16 cellular contexts compared by ENCODE assay signal in the genomic region with DNA sequence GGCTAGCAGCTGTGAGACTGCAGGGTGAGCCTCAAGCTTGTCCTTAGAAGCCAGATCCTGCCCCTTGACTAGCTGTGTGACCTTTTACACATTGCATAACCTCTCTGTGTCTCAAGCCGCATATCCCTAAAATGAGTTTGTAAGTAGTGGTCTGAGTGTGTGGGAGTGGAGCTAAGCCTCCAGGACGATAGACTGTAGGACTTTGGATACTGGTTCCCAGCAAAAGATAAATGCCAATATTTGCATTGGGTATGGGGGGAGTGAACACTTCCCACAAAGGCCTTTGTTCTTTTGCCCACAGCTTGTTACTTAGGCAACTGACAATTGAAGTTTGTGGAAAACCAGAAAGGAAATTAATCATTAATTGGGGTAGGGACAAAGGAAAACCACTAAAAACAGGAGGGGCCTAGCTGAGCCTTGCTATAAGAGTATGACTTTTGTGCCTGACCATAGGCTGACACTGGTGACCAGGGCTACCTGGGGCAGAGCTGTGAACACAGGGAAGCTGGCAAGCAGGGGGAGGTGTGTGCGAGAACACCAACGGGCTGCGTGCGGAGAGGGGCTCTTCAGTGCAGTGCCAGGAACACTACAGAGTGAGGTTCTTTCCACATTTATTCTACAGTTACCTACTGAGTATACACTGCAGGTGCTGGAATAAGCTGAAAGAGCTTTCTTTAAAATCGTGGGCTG.
A peak's percentile ranks its signal among the peaks of the same experiment; 100 is the strongest.
DNase-seq lines count a peak whose midpoint lies in the region; ATAC-seq and TF ChIP-seq lines count a peak whose summit lies in the region.
"Had no signal": no experiment of that assay in that cellular context is flagged by ENCODE, and none has a peak within 500 bp of the region (broad histone marks: within the 10 kb centered on the region; RNA-seq: fewer than 3 reads in every experiment).

No MANE protein-coding gene starts in this region.

- H3K9ac ChIP-seq in duodenal mucosa (ENCODE audit: low read depth in 1 of 2, low read length in 2 of 2) (peak overlapping the region in 1 of 2 donors; percentile 33), neural progenitor cell (no peak overlapping the region)

- H3K4me3 ChIP-seq in duodenal mucosa (ENCODE audit: low read depth in 1 of 2, low read length in 2 of 2) (peak overlapping the region in 1 of 2 donors; percentile 13), neural progenitor cell (no peak overlapping the region)
- H3K4me3 ChIP-seq: adrenal gland, coronary artery had no signal

- H3K4me2 ChIP-seq in neural progenitor cell = no peak overlapping the region

- no peaks in the 10 kb centered on the region for H3F3A ChIP-seq in neural progenitor cell (ENCODE audit: low read depth)

- H3K27me3 ChIP-seq in duodenal mucosa (ENCODE audit: control insufficient read depth in 1 of 2, insufficient read depth in 2 of 2, low read length in 2 of 2) = no peaks in the 10 kb centered on the region
- H3K27me3 ChIP-seq in neural progenitor cell = no peaks in the 10 kb centered on the region

- no peaks in the 10 kb centered on the region for H3K9me3 Mint-ChIP-seq in neural progenitor cell
- H3K9me3 Mint-ChIP-seq in activated T-helper 17 cell treated with anti-CD3 and anti-CD28 coated beads, Interleukin-2, amount 50 U/mL, for 72 hours = peaks cover 4% of the 10 kb centered on the region

- H3K4me1 ChIP-seq in duodenal mucosa (ENCODE audit: control insufficient read depth in 1 of 2, insufficient read depth in 2 of 2, low read length in 2 of 2) = peaks cover 38 to 43% of the 10 kb centered on the region in 2 donors
- peaks cover 5% of the 10 kb centered on the region for H3K4me1 ChIP-seq in neural progenitor cell
- H3K4me1 ChIP-seq: adrenal gland had no signal

- peaks cover 4% of the 10 kb centered on the region for H3K27me3 Mint-ChIP-seq in neural progenitor cell (ENCODE audit: insufficient read depth, low read depth)
- peaks cover 21% of the 10 kb centered on the region for H3K27me3 Mint-ChIP-seq in activated T-helper 17 cell treated with anti-CD3 and anti-CD28 coated beads, Interleukin-2, amount 50 U/mL, for 72 hours

- H2AFZ ChIP-seq in neural progenitor cell (replicated peaks) = peak overlapping the region; percentile 57

- no peaks in the 10 kb centered on the region for H3K79me2 ChIP-seq in neural progenitor cell (ENCODE audit: low read depth)

- no peaks in the 10 kb centered on the region for H3K36me3 ChIP-seq in duodenal mucosa (ENCODE audit: control insufficient read depth in 1 of 2, insufficient read depth in 2 of 2, low read length in 2 of 2)
- H3K36me3 ChIP-seq in neural progenitor cell = no peaks in the 10 kb centered on the region
- H3K36me3 ChIP-seq: adrenal gland had no signal

- no peaks in the 10 kb centered on the region for H3K36me3 Mint-ChIP-seq in neural progenitor cell
- H3K36me3 Mint-ChIP-seq in activated T-helper 17 cell treated with anti-CD3 and anti-CD28 coated beads, Interleukin-2, amount 50 U/mL, for 72 hours (ENCODE audit: low read depth) = no peaks in the 10 kb centered on the region
- H3K36me3 Mint-ChIP-seq: stimulated activated naive B cell treated with anti-CD40 and anti-IgM and Interleukin-4, amounts not matched to agents 10 μg/mL and 1 μg/mL and 100 μg/mL, for 72 hours had no signal

- H3K27ac ChIP-seq in duodenal mucosa (ENCODE audit: low read depth, low read length) = peak overlapping the region; percentile 33
- H3K27ac ChIP-seq in neural progenitor cell = no peak overlapping the region
- H3K27ac ChIP-seq: adrenal gland, coronary artery, HL-60 had no signal

- no peak for DNase-seq in neural progenitor cell (ENCODE audit: low spot score)
- no peak for DNase-seq in stimulated activated CD8-positive, alpha-beta memory T cell treated with anti-CD3 and anti-CD28 coated beads, Interleukin-4, amount 100 ng/mL, for 48 hours
- DNase-seq in activated CD4-positive, CD25-positive, alpha-beta regulatory T cell (lab: John Stamatoyannopoulos, UW) = no peak
- DNase-seq: activated CD8-positive, alpha-beta memory T cell treated with anti-CD3 and anti-CD28 coated beads, Interleukin-2, amount 50 U/mL, for 48 hours; adrenal gland; NCI-H1092; occipital lobe; stimulated activated naive B cell treated with anti-CD40 and anti-IgM and Interleukin-4, amounts not matched to agents 10 μg/mL and 1 μg/mL and 100 μg/mL, for 72 hours had no signal

- no peak overlapping the region for H3K4me3 Mint-ChIP-seq in neural progenitor cell
- H3K4me3 Mint-ChIP-seq in activated T-helper 17 cell treated with anti-CD3 and anti-CD28 coated beads, Interleukin-2, amount 50 U/mL, for 72 hours = no peak overlapping the region
- H3K4me3 Mint-ChIP-seq: B cell; stimulated activated naive B cell treated with anti-CD40 and anti-IgM and Interleukin-4, amounts not matched to agents 10 μg/mL and 1 μg/mL and 100 μg/mL, for 72 hours had no signal

- H3K27ac Mint-ChIP-seq in neural progenitor cell = no peak overlapping the region
- H3K27ac Mint-ChIP-seq in activated T-helper 17 cell treated with anti-CD3 and anti-CD28 coated beads, Interleukin-2, amount 50 U/mL, for 72 hours = no peak overlapping the region
- H3K27ac Mint-ChIP-seq: B cell; stimulated activated naive B cell treated with anti-CD40 and anti-IgM and Interleukin-4, amounts not matched to agents 10 μg/mL and 1 μg/mL and 100 μg/mL, for 72 hours had no signal

- no peaks in the 10 kb centered on the region for H3K4me1 Mint-ChIP-seq in neural progenitor cell
- H3K4me1 Mint-ChIP-seq in activated T-helper 17 cell treated with anti-CD3 and anti-CD28 coated beads, Interleukin-2, amount 50 U/mL, for 72 hours = no peaks in the 10 kb centered on the region
- H3K4me1 Mint-ChIP-seq: B cell had no signal

- no peaks in the 10 kb centered on the region for H4K20me1 ChIP-seq in neural progenitor cell (ENCODE audit: low read depth)

- no peak for TF ChIP-seq CTCF in neural progenitor cell (IDR thresholded peaks at IDR 0.05)

- ATAC-seq in GM18870 (IDR thresholded peaks at IDR 0.05; ENCODE audit: unreplicated experiment) (peak; percentile 63), HG03342 (IDR thresholded peaks at IDR 0.05; ENCODE audit: unreplicated experiment) (peak; percentile 67), GM18867 (IDR thresholded peaks at IDR 0.05; ENCODE audit: unreplicated experiment) (no peak)
- no peak for ATAC-seq in activated T-helper 17 cell treated with anti-CD3 and anti-CD28 coated beads, Interleukin-2, amount 50 U/mL, for 72 hours (replicated peaks)

- H3K9me3 ChIP-seq in duodenal mucosa (ENCODE audit: control insufficient read depth in 1 of 2, low read length in 2 of 2) = no peaks in the 10 kb centered on the region
- no peaks in the 10 kb centered on the region for H3K9me3 ChIP-seq in neural progenitor cell (ENCODE audit: low read depth)
- H3K9me3 ChIP-seq: adrenal gland had no signal

Comparison
In these comparisons a context has a peak if more than half of its experiments do, and no peak if none do; other contexts are left out.
1. ATAC-seq: peak in GM18870 (single experiment) and HG03342 (single experiment); none in activated T-helper 17 cell treated with anti-CD3 and anti-CD28 coated beads, Interleukin-2, amount 50 U/mL, for 72 hours (single experiment) and GM18867 (single experiment).